ENCODE assay signal across 1 cellular context in the genomic region with DNA sequence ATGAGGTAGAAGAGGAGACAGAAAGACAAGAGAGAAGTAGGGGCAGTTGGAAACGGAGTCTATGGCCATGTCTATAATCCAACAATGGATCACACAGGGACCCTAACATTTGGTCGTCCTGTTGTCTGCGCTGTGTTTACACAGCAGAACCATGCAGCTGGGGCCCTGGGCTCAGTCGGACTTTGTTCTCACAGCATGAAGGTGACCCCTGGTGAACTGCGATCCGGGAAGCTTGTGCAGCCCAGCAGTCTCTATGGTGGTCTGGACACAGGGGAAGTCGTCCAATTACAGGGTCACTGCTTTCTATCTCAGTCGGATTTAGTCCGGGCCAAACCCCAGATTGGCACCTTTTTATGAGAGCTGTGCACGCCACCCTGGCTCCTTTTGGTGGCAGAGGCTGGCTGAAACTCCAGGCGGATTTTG.
A peak's percentile ranks its signal among the peaks of the same experiment; 100 is the strongest.
TF ChIP-seq lines count a peak whose summit lies in the region.

No MANE protein-coding gene starts in this region.

TF ChIP-seq in HepG2, 621 proteins besides CTCF, POLR2A, EP300 and RAD21 (continued from another document and continues in another):
- TF ChIP-seq TIGD3 (CRISPR knock-in tag; IDR thresholded peaks at IDR 0.05; ENCODE audit: borderline replicate concordance) = no peak
- peak; percentile 65; the same call in 1 of the 2 replicates for TF ChIP-seq ZNF776 (CRISPR knock-in tag; IDR thresholded peaks at IDR 0.05)
- TF ChIP-seq CAMTA2 (CRISPR knock-in tag; IDR thresholded peaks at IDR 0.05; ENCODE audit: borderline replicate concordance) = no peak
- TF ChIP-seq ELF1 (CRISPR knock-in tag; IDR thresholded peaks at IDR 0.05) = peak; percentile 78
- no peak for TF ChIP-seq MTA3 (CRISPR knock-in tag; IDR thresholded peaks at IDR 0.05)
- peak; percentile 94 for TF ChIP-seq PITX1 (CRISPR knock-in tag; IDR thresholded peaks at IDR 0.05)
- TF ChIP-seq ZNF777 (CRISPR knock-in tag; IDR thresholded peaks at IDR 0.05) = no peak; the same call in 1 of the 2 replicates
- peak; percentile 76; the same call in 1 of the 2 replicates for TF ChIP-seq POLR2G (IDR thresholded peaks at IDR 0.05; ENCODE audit: low read depth, low read length)
- TF ChIP-seq IRF1 (CRISPR knock-in tag; IDR thresholded peaks at IDR 0.05; ENCODE audit: low read depth) = no peak
- TF ChIP-seq KLF6 (CRISPR knock-in tag; IDR thresholded peaks at IDR 0.05) = peak; percentile 84
- no peak for TF ChIP-seq ZNF224 (CRISPR knock-in tag; IDR thresholded peaks at IDR 0.05)
- TF ChIP-seq EHMT2 (IDR thresholded peaks at IDR 0.05; ENCODE audit: borderline replicate concordance, low read depth, low read length) = peak; percentile 63; the same call in 1 of the 2 replicates
- TF ChIP-seq SAFB2 (CRISPR knock-in tag; IDR thresholded peaks at IDR 0.05; ENCODE audit: borderline replicate concordance, low read depth) = no peak; the same call in 1 of the 2 replicates
- TF ChIP-seq, protein P1, sequence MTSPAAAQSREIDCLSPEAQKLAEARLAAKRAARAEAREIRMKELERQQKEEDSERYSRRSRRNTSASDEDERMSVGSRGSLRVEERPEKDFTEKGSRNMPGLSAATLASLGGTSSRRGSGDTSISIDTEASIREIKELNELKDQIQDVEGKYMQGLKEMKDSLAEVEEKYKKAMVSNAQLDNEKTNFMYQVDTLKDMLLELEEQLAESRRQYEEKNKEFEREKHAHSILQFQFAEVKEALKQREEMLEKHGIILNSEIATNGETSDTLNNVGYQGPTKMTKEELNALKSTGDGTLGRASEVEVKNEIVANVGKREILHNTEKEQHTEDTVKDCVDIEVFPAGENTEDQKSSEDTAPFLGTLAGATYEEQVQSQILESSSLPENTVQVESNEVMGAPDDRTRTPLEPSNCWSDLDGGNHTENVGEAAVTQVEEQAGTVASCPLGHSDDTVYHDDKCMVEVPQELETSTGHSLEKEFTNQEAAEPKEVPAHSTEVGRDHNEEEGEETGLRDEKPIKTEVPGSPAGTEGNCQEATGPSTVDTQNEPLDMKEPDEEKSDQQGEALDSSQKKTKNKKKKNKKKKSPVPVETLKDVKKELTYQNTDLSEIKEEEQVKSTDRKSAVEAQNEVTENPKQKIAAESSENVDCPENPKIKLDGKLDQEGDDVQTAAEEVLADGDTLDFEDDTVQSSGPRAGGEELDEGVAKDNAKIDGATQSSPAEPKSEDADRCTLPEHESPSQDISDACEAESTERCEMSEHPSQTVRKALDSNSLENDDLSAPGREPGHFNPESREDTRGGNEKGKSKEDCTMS (CRISPR knock-in tag; conservative IDR thresholded peaks at IDR 0.05) = no peak
- no peak; the same call in 1 of the 2 replicates for TF ChIP-seq RFX3 (CRISPR knock-in tag; IDR thresholded peaks at IDR 0.05)
- TF ChIP-seq ZNF841 (CRISPR knock-in tag; IDR thresholded peaks at IDR 0.05; ENCODE audit: borderline replicate concordance) = no peak
- TF ChIP-seq ZNF768 (CRISPR knock-in tag; IDR thresholded peaks at IDR 0.05) = peak; percentile 72
- TF ChIP-seq ZNF703 (CRISPR knock-in tag; IDR thresholded peaks at IDR 0.05; ENCODE audit: borderline replicate concordance) = 0 out of 2 replicates have a peak, but pooled peaks have one; percentile 76
- TF ChIP-seq ZNF737 (CRISPR knock-in tag; IDR thresholded peaks at IDR 0.05; ENCODE audit: borderline replicate concordance) = 0 out of 2 replicates have a peak, but pooled peaks have one; percentile 20
- no peak for TF ChIP-seq ZNF282 (IDR thresholded peaks at IDR 0.05; ENCODE audit: partially characterized antibody)
- TF ChIP-seq ONECUT2 (CRISPR knock-in tag; IDR thresholded peaks at IDR 0.05) = peak; percentile 66; the same call in 1 of the 2 replicates
- no peak for TF ChIP-seq PHB2 (IDR thresholded peaks at IDR 0.05; ENCODE audit: partially characterized antibody)
- TF ChIP-seq, protein P2, sequence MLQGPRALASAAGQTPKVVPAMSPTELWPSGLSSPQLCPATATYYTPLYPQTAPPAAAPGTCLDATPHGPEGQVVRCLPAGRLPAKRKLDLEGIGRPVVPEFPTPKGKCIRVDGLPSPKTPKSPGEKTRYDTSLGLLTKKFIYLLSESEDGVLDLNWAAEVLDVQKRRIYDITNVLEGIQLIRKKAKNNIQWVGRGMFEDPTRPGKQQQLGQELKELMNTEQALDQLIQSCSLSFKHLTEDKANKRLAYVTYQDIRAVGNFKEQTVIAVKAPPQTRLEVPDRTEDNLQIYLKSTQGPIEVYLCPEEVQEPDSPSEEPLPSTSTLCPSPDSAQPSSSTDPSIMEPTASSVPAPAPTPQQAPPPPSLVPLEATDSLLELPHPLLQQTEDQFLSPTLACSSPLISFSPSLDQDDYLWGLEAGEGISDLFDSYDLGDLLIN (CRISPR knock-in tag; IDR thresholded peaks at IDR 0.05; ENCODE audit: borderline replicate concordance) = peak; percentile 81; the same call in 1 of the 2 replicates
- TF ChIP-seq, protein P3, sequence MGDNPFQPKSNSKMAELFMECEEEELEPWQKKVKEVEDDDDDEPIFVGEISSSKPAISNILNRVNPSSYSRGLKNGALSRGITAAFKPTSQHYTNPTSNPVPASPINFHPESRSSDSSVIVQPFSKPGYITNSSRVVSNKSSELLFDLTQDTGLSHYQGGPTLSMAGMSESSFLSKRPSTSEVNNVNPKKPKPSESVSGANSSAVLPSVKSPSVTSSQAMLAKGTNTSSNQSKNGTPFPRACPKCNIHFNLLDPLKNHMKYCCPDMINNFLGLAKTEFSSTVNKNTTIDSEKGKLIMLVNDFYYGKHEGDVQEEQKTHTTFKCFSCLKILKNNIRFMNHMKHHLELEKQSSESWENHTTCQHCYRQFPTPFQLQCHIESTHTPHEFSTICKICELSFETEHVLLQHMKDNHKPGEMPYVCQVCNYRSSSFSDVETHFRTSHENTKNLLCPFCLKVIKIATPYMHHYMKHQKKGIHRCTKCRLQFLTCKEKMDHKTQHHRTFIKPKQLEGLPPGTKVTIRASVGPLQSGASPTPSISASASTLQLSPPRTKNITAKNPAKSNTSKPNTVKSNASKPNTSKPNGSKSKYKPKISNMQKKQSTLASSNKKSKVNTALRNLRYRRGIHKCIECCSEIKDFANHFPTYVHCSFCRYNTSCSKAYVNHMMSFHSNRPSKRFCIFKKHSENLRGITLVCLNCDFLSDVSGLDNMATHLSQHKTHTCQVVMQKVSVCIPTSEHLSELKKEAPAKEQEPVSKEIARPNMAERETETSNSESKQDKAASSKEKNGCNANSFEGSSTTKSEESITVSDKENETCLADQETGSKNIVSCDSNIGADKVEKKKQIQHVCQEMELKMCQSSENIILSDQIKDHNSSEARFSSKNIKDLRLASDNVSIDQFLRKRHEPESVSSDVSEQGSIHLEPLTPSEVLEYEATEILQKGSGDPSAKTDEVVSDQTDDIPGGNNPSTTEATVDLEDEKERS (CRISPR knock-in tag; IDR thresholded peaks at IDR 0.05) = peak; percentile 94
- TF ChIP-seq EZH2 (conservative IDR thresholded peaks at IDR 0.05; ENCODE audit: low read depth, low read length) = no peak
- TF ChIP-seq, protein P4, sequence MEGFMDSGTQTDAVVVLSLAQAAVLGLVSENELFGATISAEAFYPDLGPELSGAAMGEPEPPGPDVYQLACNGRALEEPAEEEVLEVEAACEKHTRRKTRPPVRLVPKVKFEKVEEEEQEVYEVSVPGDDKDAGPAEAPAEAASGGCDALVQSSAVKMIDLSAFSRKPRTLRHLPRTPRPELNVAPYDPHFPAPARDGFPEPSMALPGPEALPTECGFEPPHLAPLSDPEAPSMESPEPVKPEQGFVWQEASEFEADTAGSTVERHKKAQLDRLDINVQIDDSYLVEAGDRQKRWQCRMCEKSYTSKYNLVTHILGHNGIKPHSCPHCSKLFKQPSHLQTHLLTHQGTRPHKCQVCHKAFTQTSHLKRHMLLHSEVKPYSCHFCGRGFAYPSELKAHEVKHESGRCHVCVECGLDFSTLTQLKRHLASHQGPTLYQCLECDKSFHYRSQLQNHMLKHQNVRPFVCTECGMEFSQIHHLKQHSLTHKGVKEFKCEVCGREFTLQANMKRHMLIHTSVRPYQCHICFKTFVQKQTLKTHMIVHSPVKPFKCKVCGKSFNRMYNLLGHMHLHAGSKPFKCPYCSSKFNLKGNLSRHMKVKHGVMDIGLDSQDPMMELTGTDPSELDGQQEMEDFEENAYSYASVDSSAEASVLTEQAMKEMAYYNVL (CRISPR knock-in tag; IDR thresholded peaks at IDR 0.05; ENCODE audit: borderline replicate concordance) = peak; percentile 96
- peak; percentile 93 for TF ChIP-seq ZNF264 (CRISPR knock-in tag; IDR thresholded peaks at IDR 0.05)
- TF ChIP-seq ZNF207 (IDR thresholded peaks at IDR 0.05; ENCODE audit: borderline replicate concordance) = no peak
- TF ChIP-seq ZNF674 (CRISPR knock-in tag; IDR thresholded peaks at IDR 0.05; ENCODE audit: low read depth) = no peak
- peak; percentile 76; the same call in 1 of the 2 replicates for TF ChIP-seq ZNF749 (CRISPR knock-in tag; IDR thresholded peaks at IDR 0.05; ENCODE audit: borderline replicate concordance)
- no peak for TF ChIP-seq ZNF253 (CRISPR knock-in tag; IDR thresholded peaks at IDR 0.05; ENCODE audit: borderline replicate concordance)
- TF ChIP-seq PTBP1 (IDR thresholded peaks at IDR 0.05; ENCODE audit: low read depth, low read length, poor library complexity, severe bottlenecking) = no peak
- TF ChIP-seq, protein P5, sequence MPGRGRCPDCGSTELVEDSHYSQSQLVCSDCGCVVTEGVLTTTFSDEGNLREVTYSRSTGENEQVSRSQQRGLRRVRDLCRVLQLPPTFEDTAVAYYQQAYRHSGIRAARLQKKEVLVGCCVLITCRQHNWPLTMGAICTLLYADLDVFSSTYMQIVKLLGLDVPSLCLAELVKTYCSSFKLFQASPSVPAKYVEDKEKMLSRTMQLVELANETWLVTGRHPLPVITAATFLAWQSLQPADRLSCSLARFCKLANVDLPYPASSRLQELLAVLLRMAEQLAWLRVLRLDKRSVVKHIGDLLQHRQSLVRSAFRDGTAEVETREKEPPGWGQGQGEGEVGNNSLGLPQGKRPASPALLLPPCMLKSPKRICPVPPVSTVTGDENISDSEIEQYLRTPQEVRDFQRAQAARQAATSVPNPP (CRISPR knock-in tag; IDR thresholded peaks at IDR 0.05) = peak; percentile 47; the same call in 1 of the 2 replicates
- no peak for TF ChIP-seq ZNF530 (CRISPR knock-in tag; IDR thresholded peaks at IDR 0.05; ENCODE audit: low read depth)
- TF ChIP-seq, protein P6, sequence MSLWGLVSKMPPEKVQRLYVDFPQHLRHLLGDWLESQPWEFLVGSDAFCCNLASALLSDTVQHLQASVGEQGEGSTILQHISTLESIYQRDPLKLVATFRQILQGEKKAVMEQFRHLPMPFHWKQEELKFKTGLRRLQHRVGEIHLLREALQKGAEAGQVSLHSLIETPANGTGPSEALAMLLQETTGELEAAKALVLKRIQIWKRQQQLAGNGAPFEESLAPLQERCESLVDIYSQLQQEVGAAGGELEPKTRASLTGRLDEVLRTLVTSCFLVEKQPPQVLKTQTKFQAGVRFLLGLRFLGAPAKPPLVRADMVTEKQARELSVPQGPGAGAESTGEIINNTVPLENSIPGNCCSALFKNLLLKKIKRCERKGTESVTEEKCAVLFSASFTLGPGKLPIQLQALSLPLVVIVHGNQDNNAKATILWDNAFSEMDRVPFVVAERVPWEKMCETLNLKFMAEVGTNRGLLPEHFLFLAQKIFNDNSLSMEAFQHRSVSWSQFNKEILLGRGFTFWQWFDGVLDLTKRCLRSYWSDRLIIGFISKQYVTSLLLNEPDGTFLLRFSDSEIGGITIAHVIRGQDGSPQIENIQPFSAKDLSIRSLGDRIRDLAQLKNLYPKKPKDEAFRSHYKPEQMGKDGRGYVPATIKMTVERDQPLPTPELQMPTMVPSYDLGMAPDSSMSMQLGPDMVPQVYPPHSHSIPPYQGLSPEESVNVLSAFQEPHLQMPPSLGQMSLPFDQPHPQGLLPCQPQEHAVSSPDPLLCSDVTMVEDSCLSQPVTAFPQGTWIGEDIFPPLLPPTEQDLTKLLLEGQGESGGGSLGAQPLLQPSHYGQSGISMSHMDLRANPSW (CRISPR knock-in tag; IDR thresholded peaks at IDR 0.05; ENCODE audit: borderline replicate concordance) = peak; percentile 90; the same call in 1 of the 2 replicates
- peak; percentile 94 for TF ChIP-seq TEAD3 (CRISPR knock-in tag; optimal IDR thresholded peaks at IDR 0.05; ENCODE audit: borderline replicate concordance)
- no peak for TF ChIP-seq ZNF780A (CRISPR knock-in tag; IDR thresholded peaks at IDR 0.05)
- TF ChIP-seq JUN (CRISPR knock-in tag; IDR thresholded peaks at IDR 0.05) = no peak
- peak; percentile 100 for TF ChIP-seq FOXA3 (CRISPR knock-in tag; IDR thresholded peaks at IDR 0.05)
- peak; percentile 78; the same call in 1 of the 2 replicates for TF ChIP-seq HOXA5 (CRISPR knock-in tag; IDR thresholded peaks at IDR 0.05)
- TF ChIP-seq DMAP1 (CRISPR knock-in tag; IDR thresholded peaks at IDR 0.05) = peak; percentile 76; the same call in 1 of the 2 replicates
- TF ChIP-seq CERS6 (CRISPR knock-in tag; IDR thresholded peaks at IDR 0.05) = no peak
- TF ChIP-seq ZNF33B (CRISPR knock-in tag; IDR thresholded peaks at IDR 0.05) = peak; percentile 95; the same call in 1 of the 2 replicates
- peak; percentile 81; the same call in 1 of the 2 replicates for TF ChIP-seq TGIF2 (CRISPR knock-in tag; IDR thresholded peaks at IDR 0.05)
- no peak for TF ChIP-seq FIP1L1 (IDR thresholded peaks at IDR 0.05; ENCODE audit: borderline replicate concordance, insufficient read depth, low read depth, low read length)
- TF ChIP-seq BRCA1 (CRISPR knock-in tag; IDR thresholded peaks at IDR 0.05) = 0 out of 2 replicates have a peak, but pooled peaks have one; percentile 64
